Comparison of ENCODE assay signal across 10 cellular contexts in the genomic region with DNA sequence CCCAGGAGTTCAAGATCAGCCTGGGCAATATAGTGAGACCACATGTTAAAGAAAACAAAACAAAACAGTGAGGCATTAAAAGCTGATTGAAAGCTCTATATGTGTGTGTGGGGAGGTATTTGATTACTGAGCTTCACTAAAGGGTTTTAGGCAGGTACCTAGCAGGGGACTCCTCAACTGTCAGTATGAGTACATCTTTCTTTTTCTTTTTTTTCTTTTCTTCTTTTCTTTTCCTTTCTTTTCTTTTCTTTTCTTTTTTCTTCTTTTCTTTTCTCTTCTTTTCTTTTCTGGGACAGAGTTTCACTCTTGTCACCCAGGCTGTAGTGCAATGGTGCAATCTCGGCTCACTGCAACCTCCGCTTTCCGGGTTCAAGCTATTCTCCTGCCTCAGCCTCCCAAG. TPM values are rescaled to one million over a fixed set of nuclear protein-coding genes. Genes with fewer than 3 reads are reported as not detected.
"Had no signal": no experiment of that assay in that cellular context is flagged by ENCODE, and none has a peak within 500 bp of the region (broad histone marks: within the 10 kb centered on the region; RNA-seq: fewer than 3 reads in every experiment).

No MANE protein-coding gene starts in this region.

- ATAC-seq: HepG2 had no signal

- H3K9ac ChIP-seq: KMS-11 had no signal

- H3K4me2 ChIP-seq: KMS-11 had no signal

- H3K4me3 Mint-ChIP-seq: IgD-negative memory B cell had no signal

- H3K27ac ChIP-seq: HL-60, KMS-11 had no signal

- DNase-seq: IMR-90, Karpas-422, Kasumi-1, KBM-7, KG1 had no signal

- FAIRE-seq: HepG2, HTR-8/SVneo had no signal

- H3K27ac Mint-ChIP-seq: IgD-negative memory B cell had no signal

RNA-seq across cellular contexts. Expression of a gene that starts 44.7 kb away (rescaled TPM):
- total RNA-seq: HepG2 had no signal
